8 cellular contexts compared by ENCODE assay signal in genomic region chr1:36307601-36308330, GRCh38. TPM values are rescaled to one million over a fixed set of nuclear protein-coding genes. Genes with fewer than 3 reads are reported as not detected.
DNase-seq lines count a peak whose midpoint lies in the region; ATAC-seq and TF ChIP-seq lines count a peak whose summit lies in the region.

No MANE protein-coding gene starts in this region.

- no peak for TF ChIP-seq CTCF in hepatocyte (IDR thresholded peaks at IDR 0.05; ENCODE audit: poor library complexity)

- no peaks in the 10 kb centered on the region for H3K79me2 ChIP-seq in hepatocyte

- no peak overlapping the region for H3K27ac Mint-ChIP-seq in T-helper 1 cell treated with Interleukin-12 subunit alpha and Interleukin-12 subunit beta and Interleukin-4 antibody, amounts not matched to agents 30 μg/mL and 1 μg/mL, for 36 hours
- H3K27ac Mint-ChIP-seq in activated CD4-positive, alpha-beta memory T cell treated with anti-CD3 and anti-CD28 coated beads for 36 hours = no peak overlapping the region
- H3K27ac Mint-ChIP-seq in stimulated activated effector memory CD8-positive, alpha-beta T cell treated with anti-CD3 and anti-CD28 coated beads, Interleukin-12 subunit alpha, Interleukin-12 subunit beta, amount 100 ng/mL, for 72 hours = peak overlapping the region; percentile 95

- CTCF ChIA-PET in activated CD4-positive, alpha-beta memory T cell treated with anti-CD3 and anti-CD28 coated beads for 36 hours (lab: Charles Lee) = interaction anchor here (1.5 to 2.2 kb wide), 4 partner anchors 22 to 158 kb away, joined by 5 to 17 read pairs (median 10); partner anchors contain the start of gene TRAPPC3

- 86% methylated on average over 9 of the region's 10 CpGs for WGBS in hepatocyte (ENCODE audit: low lambda C conversion rate, missing lambda C conversion rate)

- no peak for DNase-seq in T-helper 1 cell
- no peak for DNase-seq in activated CD4-positive, alpha-beta memory T cell treated with anti-CD3 and anti-CD28 coated beads for 36 hours
- no peak for DNase-seq in hepatocyte (ENCODE audit: low spot score)
- DNase-seq in stimulated activated effector memory CD8-positive, alpha-beta T cell treated with anti-CD3 and anti-CD28 coated beads, Interleukin-12 subunit alpha, Interleukin-12 subunit beta, amount 100 ng/mL, for 72 hours (ENCODE audit: low spot score in 2 of 2) = no peak
- DNase-seq in KG1 (lab: John Stamatoyannopoulos, UW) = no peak
- DNase-seq in NCI-H1417 treated with DMSO at 0.1 percent for 48 hours (lab: John Stamatoyannopoulos, UW) = no peak

- H3K27ac ChIP-seq in hepatocyte = no peak overlapping the region

- no peaks in the 10 kb centered on the region for H3K27me3 Mint-ChIP-seq in T-helper 1 cell treated with Interleukin-12 subunit alpha and Interleukin-12 subunit beta and Interleukin-4 antibody, amounts not matched to agents 30 μg/mL and 1 μg/mL, for 36 hours (ENCODE audit: low read depth)
- no peaks in the 10 kb centered on the region for H3K27me3 Mint-ChIP-seq in activated CD4-positive, alpha-beta memory T cell treated with anti-CD3 and anti-CD28 coated beads for 36 hours

- H3K4me1 ChIP-seq in hepatocyte (ENCODE audit: insufficient read depth) = peaks cover 10% of the 10 kb centered on the region

- H3K4me1 Mint-ChIP-seq in T-helper 1 cell treated with Interleukin-12 subunit alpha and Interleukin-12 subunit beta and Interleukin-4 antibody, amounts not matched to agents 30 μg/mL and 1 μg/mL, for 36 hours (ENCODE audit: low read depth) = peaks cover 23% of the 10 kb centered on the region
- H3K4me1 Mint-ChIP-seq in activated CD4-positive, alpha-beta memory T cell treated with anti-CD3 and anti-CD28 coated beads for 36 hours (ENCODE audit: low read depth) = peaks cover 35% of the 10 kb centered on the region
- peaks cover 51% of the 10 kb centered on the region for H3K4me1 Mint-ChIP-seq in stimulated activated effector memory CD8-positive, alpha-beta T cell treated with anti-CD3 and anti-CD28 coated beads, Interleukin-12 subunit alpha, Interleukin-12 subunit beta, amount 100 ng/mL, for 72 hours

- POLR2A ChIA-PET in activated CD4-positive, alpha-beta memory T cell treated with anti-CD3 and anti-CD28 coated beads for 36 hours (lab: Charles Lee) = interaction anchor here (1.1 to 3.2 kb wide), 6 partner anchors 8 to 148 kb away, joined by 3 to 26 read pairs (median 6); partner anchors contain the start of gene EVA1B

- no peaks in the 10 kb centered on the region for H3K27me3 ChIP-seq in hepatocyte

- H3K36me3 ChIP-seq in hepatocyte (replicated peaks; ENCODE audit: insufficient read depth, low read depth) = no peaks in the 10 kb centered on the region

- H3K9me2 ChIP-seq in hepatocyte (replicated peaks; ENCODE audit: insufficient read depth) = no peaks in the 10 kb centered on the region

- no peaks in the 10 kb centered on the region for H4K20me1 ChIP-seq in hepatocyte (ENCODE audit: insufficient read depth, poor library complexity, severe bottlenecking)

- no peaks in the 10 kb centered on the region for H3K9me3 ChIP-seq in hepatocyte (ENCODE audit: low read depth)

- H3K9me3 Mint-ChIP-seq in T-helper 1 cell treated with Interleukin-12 subunit alpha and Interleukin-12 subunit beta and Interleukin-4 antibody, amounts not matched to agents 30 μg/mL and 1 μg/mL, for 36 hours = no peaks in the 10 kb centered on the region
- no peaks in the 10 kb centered on the region for H3K9me3 Mint-ChIP-seq in activated CD4-positive, alpha-beta memory T cell treated with anti-CD3 and anti-CD28 coated beads for 36 hours
- no peaks in the 10 kb centered on the region for H3K9me3 Mint-ChIP-seq in stimulated activated effector memory CD8-positive, alpha-beta T cell treated with anti-CD3 and anti-CD28 coated beads, Interleukin-12 subunit alpha, Interleukin-12 subunit beta, amount 100 ng/mL, for 72 hours

- H3K4me3 ChIP-seq in hepatocyte = no peak overlapping the region

- peak overlapping the region; percentile 95 for H3K4me2 ChIP-seq in hepatocyte

- peak overlapping the region; percentile 97 for H3K4me3 Mint-ChIP-seq in T-helper 1 cell treated with Interleukin-12 subunit alpha and Interleukin-12 subunit beta and Interleukin-4 antibody, amounts not matched to agents 30 μg/mL and 1 μg/mL, for 36 hours
- H3K4me3 Mint-ChIP-seq in activated CD4-positive, alpha-beta memory T cell treated with anti-CD3 and anti-CD28 coated beads for 36 hours = peak overlapping the region; percentile 95
- peak overlapping the region; percentile 93 for H3K4me3 Mint-ChIP-seq in stimulated activated effector memory CD8-positive, alpha-beta T cell treated with anti-CD3 and anti-CD28 coated beads, Interleukin-12 subunit alpha, Interleukin-12 subunit beta, amount 100 ng/mL, for 72 hours

- no peak overlapping the region for H2AFZ ChIP-seq in hepatocyte

- no peak for ATAC-seq in stimulated activated effector memory CD8-positive, alpha-beta T cell treated with anti-CD3 and anti-CD28 coated beads, Interleukin-12 subunit alpha, Interleukin-12 subunit beta, amount 100 ng/mL, for 72 hours
- no peak for ATAC-seq in HG02798 (IDR thresholded peaks at IDR 0.05; ENCODE audit: poor library complexity, unreplicated experiment)

- intact Hi-C loops in activated CD4-positive, alpha-beta memory T cell treated with anti-CD3 and anti-CD28 coated beads for 36 hours (cut with micrococcal nuclease) = loop anchor here (2.0 kb wide), 1 partner anchor 113 kb away; no protein-coding TSS in a partner anchor

- H3K36me3 Mint-ChIP-seq in T-helper 1 cell treated with Interleukin-12 subunit alpha and Interleukin-12 subunit beta and Interleukin-4 antibody, amounts not matched to agents 30 μg/mL and 1 μg/mL, for 36 hours (ENCODE audit: low read depth) = peaks cover 15% of the 10 kb centered on the region
- peaks cover 26% of the 10 kb centered on the region for H3K36me3 Mint-ChIP-seq in activated CD4-positive, alpha-beta memory T cell treated with anti-CD3 and anti-CD28 coated beads for 36 hours
- peaks cover 91% of the 10 kb centered on the region for H3K36me3 Mint-ChIP-seq in stimulated activated effector memory CD8-positive, alpha-beta T cell treated with anti-CD3 and anti-CD28 coated beads, Interleukin-12 subunit alpha, Interleukin-12 subunit beta, amount 100 ng/mL, for 72 hours

RNA-seq across cellular contexts. Expression of gene SH3D21, which starts 1.6 kb away (rescaled TPM):
- total RNA-seq in activated CD4-positive, alpha-beta memory T cell treated with anti-CD3 and anti-CD28 coated beads for 36 hours = 10 to 100 TPM; 16.9 to 18.1 TPM
- total RNA-seq in hepatocyte = 2.9 and 4.6 TPM in 2 replicates
- 2.6 and 4.7 TPM in 2 replicates for polyA plus RNA-seq in hepatocyte

RNA-seq across cellular contexts. Expression of gene EVA1B, which starts 15.7 kb away (rescaled TPM):
- 10 to 100 TPM; 11.6 to 12.8 TPM for total RNA-seq in activated CD4-positive, alpha-beta memory T cell treated with anti-CD3 and anti-CD28 coated beads for 36 hours
- total RNA-seq in hepatocyte = 67.2 and 82.2 TPM in 2 replicates
- 67.1 and 68.7 TPM in 2 replicates for polyA plus RNA-seq in hepatocyte
